Comparison of ENCODE assay signal across 12 cellular contexts in genomic region chr18:48186084-48186798, GRCh38.
DNase-seq lines count a peak whose midpoint lies in the region; ATAC-seq and TF ChIP-seq lines count a peak whose summit lies in the region.
"Had no signal": no experiment of that assay in that cellular context is flagged by ENCODE, and none has a peak within 500 bp of the region (broad histone marks: within the 10 kb centered on the region; RNA-seq: fewer than 3 reads in every experiment).

No MANE protein-coding gene starts in this region.

- intact Hi-C loops in Right ventricle myocardium inferior (cut with DNase I) (no loop called here), cardiac septum (cut with DNase I) (no loop called here), mammary epithelial cell (cut with micrococcal nuclease) (no loop called here)
- intact Hi-C loops in activated naive CD4-positive, alpha-beta T cell treated with anti-CD3 and anti-CD28 coated beads for 36 hours (cut with micrococcal nuclease): no loop called here

- under 1% methylated on average over 13 of the region's 20 CpGs for WGBS in mammary epithelial cell (ENCODE audit: low coverage, missing lambda C conversion rate)
- WGBS in smooth muscle cell (ENCODE audit: low lambda C conversion rate): 74% methylated on average over 20 of the region's 20 CpGs

- no peak overlapping the region for H3K27ac Mint-ChIP-seq in activated naive CD4-positive, alpha-beta T cell treated with anti-CD3 and anti-CD28 coated beads for 36 hours
- H3K27ac Mint-ChIP-seq: activated naive CD4-positive, alpha-beta T cell treated with anti-CD3 and anti-CD28 coated beads, Interleukin-2, amount 50 U/mL, for 72 hours; dendritic cell treated with granulocyte-macrophage colony-stimulating factor and Interleukin-4, amounts not matched to agents 40 ng/mL and 50 ng/mL, for 4 days; memory B cell had no signal

- no peaks in the 10 kb centered on the region for H3K9me3 ChIP-seq in mammary epithelial cell (replicated peaks; ENCODE audit: insufficient read depth, low read length)
- no peaks in the 10 kb centered on the region for H3K9me3 ChIP-seq in smooth muscle cell (replicated peaks; ENCODE audit: low read depth)

- TF ChIP-seq CTCF in mammary epithelial cell (conservative IDR thresholded peaks at IDR 0.05 in 1 of 2, IDR thresholded peaks at IDR 0.05 in 1 of 2; ENCODE audit: extremely low read depth in 1 of 2, insufficient read depth in 1 of 2, low read depth in 1 of 2, low read length in 2 of 2) (no peak), smooth muscle cell (IDR thresholded peaks at IDR 0.05; ENCODE audit: borderline replicate concordance, insufficient read depth, poor library complexity, severe bottlenecking) (no peak)

- H3K4me2 ChIP-seq in mammary epithelial cell (ENCODE audit: insufficient read depth, low read depth, low read length): peak overlapping the region; percentile 49
- H3K4me2 ChIP-seq in smooth muscle cell: no peak overlapping the region

- H3K79me2 ChIP-seq in mammary epithelial cell (ENCODE audit: insufficient read depth, low read length) (no peaks in the 10 kb centered on the region), smooth muscle cell (ENCODE audit: low read depth) (no peaks in the 10 kb centered on the region)

- BruUV-seq in mammary epithelial cell (replicated peaks; lab: Mats Ljungman, UMichigan): no TSS peak

- H2AFZ ChIP-seq in mammary epithelial cell (ENCODE audit: low read depth, low read length) (peak overlapping the region; percentile 33), smooth muscle cell (ENCODE audit: low read depth) (no peak overlapping the region)

- H3F3A ChIP-seq in smooth muscle cell (ENCODE audit: low read depth): no peaks in the 10 kb centered on the region

- no peaks in the 10 kb centered on the region for H3K9me3 Mint-ChIP-seq in activated naive CD4-positive, alpha-beta T cell treated with anti-CD3 and anti-CD28 coated beads for 36 hours
- H3K9me3 Mint-ChIP-seq: activated naive CD4-positive, alpha-beta T cell treated with anti-CD3 and anti-CD28 coated beads, Interleukin-2, amount 50 U/mL, for 72 hours; dendritic cell treated with granulocyte-macrophage colony-stimulating factor and Interleukin-4, amounts not matched to agents 40 ng/mL and 50 ng/mL, for 4 days; memory B cell had no signal

- CTCF ChIA-PET in mammary epithelial cell (lab: Charles Lee; ENCODE audit: low non-redundant PET): interaction anchor here (0.8 kb wide), 1 partner anchor 88 kb away, joined by 3 read pairs; no protein-coding TSS in a partner anchor
- CTCF ChIA-PET in activated naive CD4-positive, alpha-beta T cell treated with anti-CD3 and anti-CD28 coated beads for 36 hours (lab: Charles Lee): interaction anchor here (1.3 kb wide), 1 partner anchor 260 kb away, joined by 4 read pairs; no protein-coding TSS in a partner anchor

- H3K36me3 Mint-ChIP-seq in activated naive CD4-positive, alpha-beta T cell treated with anti-CD3 and anti-CD28 coated beads for 36 hours (ENCODE audit: low read depth): no peaks in the 10 kb centered on the region
- H3K36me3 Mint-ChIP-seq: activated naive CD4-positive, alpha-beta T cell treated with anti-CD3 and anti-CD28 coated beads, Interleukin-2, amount 50 U/mL, for 72 hours; memory B cell had no signal

- H3K27me3 ChIP-seq in mammary epithelial cell (ENCODE audit: insufficient read depth, low read length) (no peaks in the 10 kb centered on the region), smooth muscle cell (ENCODE audit: low read depth) (peaks cover 11% of the 10 kb centered on the region)

- H3K4me3 Mint-ChIP-seq in activated naive CD4-positive, alpha-beta T cell treated with anti-CD3 and anti-CD28 coated beads for 36 hours: no peak overlapping the region
- H3K4me3 Mint-ChIP-seq: dendritic cell treated with granulocyte-macrophage colony-stimulating factor and Interleukin-4, amounts not matched to agents 40 ng/mL and 50 ng/mL, for 4 days; memory B cell had no signal

- no peaks in the 10 kb centered on the region for H3K4me1 Mint-ChIP-seq in activated naive CD4-positive, alpha-beta T cell treated with anti-CD3 and anti-CD28 coated beads for 36 hours (ENCODE audit: low read depth)
- H3K4me1 Mint-ChIP-seq: memory B cell had no signal

- DNase-seq in Right ventricle myocardium inferior (ENCODE audit: missing footprints) (peak; percentile 47), cardiac septum (ENCODE audit: low spot score) (no peak), mammary epithelial cell (peak; percentile 81), left kidney (ENCODE audit: low read depth, low spot score) (peak; percentile 87), MV-4-11 (lab: John Stamatoyannopoulos, UW) (no peak), Ammon's horn (ENCODE audit: low spot score) (no peak), smooth muscle cell (lab: John Stamatoyannopoulos, UW; ENCODE audit: unreplicated experiment) (no peak)
- DNase-seq in activated naive CD4-positive, alpha-beta T cell treated with anti-CD3 and anti-CD28 coated beads for 36 hours: no peak
- DNase-seq: AML-193 had no signal

- no peaks in the 10 kb centered on the region for H3K36me3 ChIP-seq in mammary epithelial cell (ENCODE audit: insufficient read depth, low read length)
- no peaks in the 10 kb centered on the region for H3K36me3 ChIP-seq in smooth muscle cell (ENCODE audit: low read depth)

- in situ Hi-C loops in mammary epithelial cell (cut with MboI; ENCODE audit: low sequenced_read_pairs in 2 of 2): no loop called here

- H4K20me1 ChIP-seq in mammary epithelial cell (ENCODE audit: insufficient read depth, low read length): no peaks in the 10 kb centered on the region
- no peaks in the 10 kb centered on the region for H4K20me1 ChIP-seq in smooth muscle cell (ENCODE audit: low read depth)

- H3K4me3 ChIP-seq in mammary epithelial cell (replicated peaks in 1 of 3; ENCODE audit: insufficient read depth in 1 of 3, low read depth in 2 of 3, low read length in 3 of 3) (no peak overlapping the region), smooth muscle cell (no peak overlapping the region)

- dilution Hi-C loops in mammary epithelial cell (cut with HindIII; ENCODE audit: low sequenced_read_pairs): no loop called here

- peaks cover 20% of the 10 kb centered on the region for H3K4me1 ChIP-seq in mammary epithelial cell (ENCODE audit: insufficient read depth, low read length)
- H3K4me1 ChIP-seq in smooth muscle cell (ENCODE audit: low read depth): peaks cover 5% of the 10 kb centered on the region

- H3K27ac ChIP-seq in mammary epithelial cell (ENCODE audit: insufficient read depth, low read depth, low read length) (no peak overlapping the region), smooth muscle cell (ENCODE audit: low read depth) (no peak overlapping the region)

- no peak overlapping the region for H3K9ac ChIP-seq in mammary epithelial cell (ENCODE audit: insufficient read depth, low read length)
- H3K9ac ChIP-seq in smooth muscle cell (ENCODE audit: low read depth): no peak overlapping the region

- peak; percentile 27 for ATAC-seq in Right ventricle myocardium inferior
- ATAC-seq: activated naive CD4-positive, alpha-beta T cell treated with anti-CD3 and anti-CD28 coated beads, Interleukin-2, amount 50 U/mL, for 72 hours had no signal

- peaks cover 25% of the 10 kb centered on the region for H3K27me3 Mint-ChIP-seq in activated naive CD4-positive, alpha-beta T cell treated with anti-CD3 and anti-CD28 coated beads for 36 hours (ENCODE audit: low read depth)

Comparison
In these comparisons a context has a peak if more than half of its experiments do, and no peak if none do; other contexts are left out.
1. DNase-seq: peak in Right ventricle myocardium inferior (single experiment), mammary epithelial cell (single experiment) and left kidney (single experiment); none in cardiac septum (single experiment), MV-4-11 (single experiment), activated naive CD4-positive, alpha-beta T cell treated with anti-CD3 and anti-CD28 coated beads for 36 hours (single experiment), Ammon's horn (single experiment) and smooth muscle cell (single experiment).